In genomic region chr11:76280151-76280881, GRCh38 we compare ENCODE assay signal across 14 cellular contexts.
DNase-seq lines count a peak whose midpoint lies in the region; TF ChIP-seq lines count a peak whose summit lies in the region.
"Had no signal": no experiment of that assay in that cellular context is flagged by ENCODE, and none has a peak within 500 bp of the region (broad histone marks: within the 10 kb centered on the region; RNA-seq: fewer than 3 reads in every experiment).

No MANE protein-coding gene starts in this region.

- CTCF ChIA-PET in activated naive CD4-positive, alpha-beta T cell treated with anti-CD3 and anti-CD28 coated beads for 36 hours (lab: Charles Lee), result interaction anchor here (0.6 to 1.1 kb wide), 3 partner anchors 73 to 1372 kb away, joined by 3 read pairs; no protein-coding TSS in a partner anchor

- no peak overlapping the region for H2BK120ac ChIP-seq in H9 (ENCODE audit: low read depth, low read length, poor library complexity, severe bottlenecking)

- no peak overlapping the region for H2AK5ac ChIP-seq in H9 (ENCODE audit: insufficient read length, low read length)

- no peak overlapping the region for H2BK15ac ChIP-seq in H9 (ENCODE audit: low read depth, low read length)

- no peak overlapping the region for H4K8ac ChIP-seq in H9 (replicated peaks; ENCODE audit: insufficient read length, low read depth, low read length)

- no peaks in the 10 kb centered on the region for H3K79me1 ChIP-seq in H9 (ENCODE audit: insufficient read depth, low read depth, low read length, poor library complexity, severe bottlenecking)

- H3K4me3 ChIP-seq in KMS-11 (IDR thresholded peaks at IDR 0.05; ENCODE audit: insufficient read depth, low read depth, low read length), result no peak overlapping the region
- no peak overlapping the region for H3K4me3 ChIP-seq in neural progenitor cell

- H3K27me3 ChIP-seq in KMS-11 (ENCODE audit: insufficient read depth, low read depth) (no peaks in the 10 kb centered on the region), neural progenitor cell (no peaks in the 10 kb centered on the region), H9 (ENCODE audit: insufficient read depth, low read length) (no peaks in the 10 kb centered on the region)

- H2BK12ac ChIP-seq in H9 (ENCODE audit: insufficient read length, low read depth, low read length), result no peak overlapping the region

- H4K20me1 ChIP-seq in KMS-11 (ENCODE audit: insufficient read depth) (no peaks in the 10 kb centered on the region), neural progenitor cell (ENCODE audit: low read depth) (no peaks in the 10 kb centered on the region), H9 (ENCODE audit: control insufficient read depth, insufficient read depth, insufficient read length) (no peaks in the 10 kb centered on the region)

- no peak overlapping the region for H2BK5ac ChIP-seq in H9 (ENCODE audit: insufficient read length, low read length)

- no peak overlapping the region for H3K56ac ChIP-seq in H9 (ENCODE audit: insufficient read length, low read depth, low read length)

- WGBS in H9 (ENCODE audit: extremely low coverage, insufficient read length, low lambda C conversion rate), result no CpG with 5 or more reads among the region's 16 CpGs

- no peak overlapping the region for H3K27ac ChIP-seq in KMS-11
- H3K27ac ChIP-seq in neural progenitor cell, result no peak overlapping the region
- H3K27ac ChIP-seq in H9 (ENCODE audit: insufficient read length, low read depth, low read length), result no peak overlapping the region
- H3K27ac ChIP-seq: C4-2B had no signal

- no peaks in the 10 kb centered on the region for H3K36me3 ChIP-seq in KMS-11 (ENCODE audit: insufficient read depth)
- H3K36me3 ChIP-seq in neural progenitor cell, result no peaks in the 10 kb centered on the region

- H3K4me2 ChIP-seq in KMS-11 (peak overlapping the region; percentile 36; the same call in 1 of the 2 replicates), neural progenitor cell (no peak overlapping the region), H9 (ENCODE audit: insufficient read depth, insufficient read length, low read length) (no peak overlapping the region)

- no peak overlapping the region for H4K91ac ChIP-seq in H9 (ENCODE audit: insufficient read length, low read depth, low read length)

- no peaks in the 10 kb centered on the region for H3K9me3 Mint-ChIP-seq in neural progenitor cell
- H3K9me3 Mint-ChIP-seq in H9, result no peaks in the 10 kb centered on the region
- no peaks in the 10 kb centered on the region for H3K9me3 Mint-ChIP-seq in activated naive CD4-positive, alpha-beta T cell treated with anti-CD3 and anti-CD28 coated beads for 36 hours
- H3K9me3 Mint-ChIP-seq: IgD-negative memory B cell had no signal

- H3K9ac ChIP-seq in KMS-11 (no peak overlapping the region), neural progenitor cell (no peak overlapping the region), H9 (ENCODE audit: extremely low read depth, insufficient read length, low read length) (no peak overlapping the region)

- H4K5ac ChIP-seq in H9 (ENCODE audit: insufficient read length, low read depth, low read length), result no peak overlapping the region

- H3K9me3 ChIP-seq in neural progenitor cell (ENCODE audit: low read depth) (no peaks in the 10 kb centered on the region), H9 (ENCODE audit: control insufficient read depth, low read depth, low read length) (no peaks in the 10 kb centered on the region)

- H3K4me1 ChIP-seq in KMS-11 (ENCODE audit: low read depth, poor library complexity, severe bottlenecking) (peaks cover 26% of the 10 kb centered on the region), neural progenitor cell (peaks cover 11% of the 10 kb centered on the region), H9 (ENCODE audit: insufficient read depth, low read length) (peaks cover 2% of the 10 kb centered on the region; the same call in 1 of the 2 replicates)

- intact Hi-C loops in activated naive CD4-positive, alpha-beta T cell treated with anti-CD3 and anti-CD28 coated beads for 36 hours (cut with micrococcal nuclease), result no loop called here

- H2BK20ac ChIP-seq in H9 (ENCODE audit: low read depth, low read length, poor library complexity, severe bottlenecking), result no peak overlapping the region

- H3K4ac ChIP-seq in H9 (ENCODE audit: low read depth, low read length), result no peak overlapping the region

- H3K79me2 ChIP-seq in KMS-11 (ENCODE audit: insufficient read depth, low read depth) (no peaks in the 10 kb centered on the region), neural progenitor cell (ENCODE audit: low read depth) (no peaks in the 10 kb centered on the region), H9 (ENCODE audit: insufficient read depth, low read length) (no peaks in the 10 kb centered on the region)

- H3K14ac ChIP-seq in H9 (ENCODE audit: insufficient read depth, low read length), result no peak overlapping the region

- no peak overlapping the region for H3K23ac ChIP-seq in H9 (ENCODE audit: insufficient read length, low read depth, low read length)

- H3K4me1 Mint-ChIP-seq in neural progenitor cell, result peaks cover 13% of the 10 kb centered on the region
- peaks cover 30 to 41% of the 10 kb centered on the region in 2 experiments for H3K4me1 Mint-ChIP-seq in H9
- H3K4me1 Mint-ChIP-seq in activated naive CD4-positive, alpha-beta T cell treated with anti-CD3 and anti-CD28 coated beads for 36 hours (ENCODE audit: low read depth), result no peaks in the 10 kb centered on the region
- H3K4me1 Mint-ChIP-seq: CD4-positive, alpha-beta memory T cell had no signal

- peak overlapping the region; percentile 6 for H3K4me3 Mint-ChIP-seq in neural progenitor cell
- H3K4me3 Mint-ChIP-seq in H9, result no peak overlapping the region
- H3K4me3 Mint-ChIP-seq in activated naive CD4-positive, alpha-beta T cell treated with anti-CD3 and anti-CD28 coated beads for 36 hours, result no peak overlapping the region
- H3K4me3 Mint-ChIP-seq: B cell; CD4-positive, alpha-beta memory T cell; IgD-negative memory B cell had no signal

- H3K18ac ChIP-seq in H9 (ENCODE audit: insufficient read length, low read depth, low read length), result no peak overlapping the region

- no peak overlapping the region for H2AFZ ChIP-seq in KMS-11 (ENCODE audit: low read depth)
- no peak overlapping the region for H2AFZ ChIP-seq in neural progenitor cell (replicated peaks)
- no peak overlapping the region for H2AFZ ChIP-seq in H9 (ENCODE audit: low read length)

- H3K27ac Mint-ChIP-seq in neural progenitor cell (no peak overlapping the region), H9 (no peak overlapping the region)
- H3K27ac Mint-ChIP-seq in activated naive CD4-positive, alpha-beta T cell treated with anti-CD3 and anti-CD28 coated beads for 36 hours, result no peak overlapping the region
- H3K27ac Mint-ChIP-seq: B cell, IgD-negative memory B cell had no signal

- peak; percentile 22 for DNase-seq in NCI-H510A treated with DMSO at 0.1 percent for 48 hours (lab: John Stamatoyannopoulos, UW)
- no peak for DNase-seq in NCI-H510A (lab: John Stamatoyannopoulos, UW)
- no peak for DNase-seq in neural progenitor cell (ENCODE audit: low spot score)
- DNase-seq in H9, result no peak
- no peak for DNase-seq in activated naive CD4-positive, alpha-beta T cell treated with anti-CD3 and anti-CD28 coated beads for 36 hours
- DNase-seq in NCI-H2081 (lab: John Stamatoyannopoulos, UW), result no peak
- DNase-seq: CD4-positive, alpha-beta memory T cell; DND-41; GDM1; H7 had no signal

- no peak overlapping the region for H3T11ph ChIP-seq in H9 (ENCODE audit: low read length)

- H3K27me3 Mint-ChIP-seq in neural progenitor cell (ENCODE audit: insufficient read depth, low read depth) (peaks cover 2% of the 10 kb centered on the region), H9 (ENCODE audit: low read depth) (peaks cover 17% of the 10 kb centered on the region)
- H3K27me3 Mint-ChIP-seq in activated naive CD4-positive, alpha-beta T cell treated with anti-CD3 and anti-CD28 coated beads for 36 hours (ENCODE audit: low read depth), result no peaks in the 10 kb centered on the region
- H3K27me3 Mint-ChIP-seq: B cell; CD4-positive, alpha-beta memory T cell; IgD-negative memory B cell had no signal

- no peaks in the 10 kb centered on the region for H3K23me2 ChIP-seq in H9 (ENCODE audit: insufficient read length, low read depth, low read length, poor library complexity, severe bottlenecking)

- no peaks in the 10 kb centered on the region for H3F3A ChIP-seq in neural progenitor cell (ENCODE audit: low read depth)

- H3K36me3 Mint-ChIP-seq in neural progenitor cell (no peaks in the 10 kb centered on the region), H9 (ENCODE audit: insufficient read depth in 1 of 3, low read depth in 3 of 3) (no peaks in the 10 kb centered on the region; a peak in 1 of 7 replicates)
- H3K36me3 Mint-ChIP-seq in activated naive CD4-positive, alpha-beta T cell treated with anti-CD3 and anti-CD28 coated beads for 36 hours (ENCODE audit: low read depth), result no peaks in the 10 kb centered on the region
- H3K36me3 Mint-ChIP-seq: CD4-positive, alpha-beta memory T cell; IgD-negative memory B cell had no signal

- TF ChIP-seq CTCF in KMS-11 (conservative IDR thresholded peaks at IDR 0.05; ENCODE audit: low read depth, low read length), result no peak
- TF ChIP-seq CTCF in neural progenitor cell (IDR thresholded peaks at IDR 0.05), result no peak
- no peak for TF ChIP-seq CTCF in H9 (conservative IDR thresholded peaks at IDR 0.05)
